Comparison of ENCODE assay signal across 15 cellular contexts in genomic region chr14:91118511-91119068, GRCh38. TPM values are rescaled to one million over a fixed set of nuclear protein-coding genes. Genes with fewer than 3 reads are reported as not detected.
DNase-seq lines count a peak whose midpoint lies in the region.
"Had no signal": no experiment of that assay in that cellular context is flagged by ENCODE, and none has a peak within 500 bp of the region (broad histone marks: within the 10 kb centered on the region; RNA-seq: fewer than 3 reads in every experiment).

No MANE protein-coding gene starts in this region.

- peaks cover 71% of the 10 kb centered on the region for H3K4me1 Mint-ChIP-seq in activated naive CD4-positive, alpha-beta T cell treated with anti-CD3 and anti-CD28 coated beads, Interleukin-2, amount 10 ng/mL, durations not matched to agents 7 days and 5 days
- peaks cover 62% of the 10 kb centered on the region for H3K4me1 Mint-ChIP-seq in activated CD4-positive, alpha-beta memory T cell treated with anti-CD3 and anti-CD28 coated beads, Interleukin-2, amount 10 ng/mL, durations not matched to agents 7 days and 5 days

- CTCF ChIA-PET in activated naive CD4-positive, alpha-beta T cell treated with anti-CD3 and anti-CD28 coated beads, Interleukin-2, amount 10 ng/mL, durations not matched to agents 7 days and 5 days (lab: Charles Lee): interaction anchor here (2.8 kb wide), 1 partner anchor 21 kb away, joined by 9 read pairs; no protein-coding TSS in a partner anchor
- CTCF ChIA-PET in activated CD4-positive, alpha-beta memory T cell treated with anti-CD3 and anti-CD28 coated beads, Interleukin-2, amount 10 ng/mL, durations not matched to agents 7 days and 5 days (lab: Charles Lee): interaction anchor here (0.8 to 1.8 kb wide), 3 partner anchors 58 to 216 kb away, joined by 3 to 5 read pairs (median 4); partner anchors contain the start of gene RPS6KA5

- no peaks in the 10 kb centered on the region for H3K27me3 Mint-ChIP-seq in activated naive CD4-positive, alpha-beta T cell treated with anti-CD3 and anti-CD28 coated beads, Interleukin-2, amount 10 ng/mL, durations not matched to agents 7 days and 5 days
- no peaks in the 10 kb centered on the region for H3K27me3 Mint-ChIP-seq in activated CD4-positive, alpha-beta memory T cell treated with anti-CD3 and anti-CD28 coated beads, Interleukin-2, amount 10 ng/mL, durations not matched to agents 7 days and 5 days

- no peak for DNase-seq in activated naive CD4-positive, alpha-beta T cell treated with anti-CD3 and anti-CD28 coated beads, Interleukin-2, amount 10 ng/mL, durations not matched to agents 7 days and 5 days
- no peak for DNase-seq in activated naive CD4-positive, alpha-beta T cell (lab: John Stamatoyannopoulos, UW)
- DNase-seq in activated CD4-positive, alpha-beta memory T cell treated with anti-CD3 and anti-CD28 coated beads, Interleukin-2, amount 10 ng/mL, durations not matched to agents 7 days and 5 days: no peak
- no peak for DNase-seq in epithelial cell of prostate (ENCODE audit: low read depth, low spot score)
- no peak for DNase-seq in NCI-H1105 treated with DMSO at 0.1 percent for 48 hours (lab: John Stamatoyannopoulos, UW)
- DNase-seq in iPS-NIHi7 (ENCODE audit: extremely low spot score): no peak
- no peak for DNase-seq in NCI-H226
- DNase-seq: activated CD4-positive, alpha-beta T cell treated with anti-CD3 and anti-CD28 coated beads for 1 hour; amniotic stem cell; Calu3; NCI-H526 treated with DMSO at 0.1 percent for 48 hours; SIG-M5; sigmoid colon had no signal

- no peak overlapping the region for H3K4me3 Mint-ChIP-seq in activated naive CD4-positive, alpha-beta T cell treated with anti-CD3 and anti-CD28 coated beads, Interleukin-2, amount 10 ng/mL, durations not matched to agents 7 days and 5 days
- no peak overlapping the region for H3K4me3 Mint-ChIP-seq in activated CD4-positive, alpha-beta memory T cell treated with anti-CD3 and anti-CD28 coated beads, Interleukin-2, amount 10 ng/mL, durations not matched to agents 7 days and 5 days

- H3K4me3 ChIP-seq in skin epidermis: no peak overlapping the region
- H3K4me3 ChIP-seq: hepatocyte, sigmoid colon had no signal

- H3K27ac Mint-ChIP-seq in activated naive CD4-positive, alpha-beta T cell treated with anti-CD3 and anti-CD28 coated beads, Interleukin-2, amount 10 ng/mL, durations not matched to agents 7 days and 5 days: peak overlapping the region; percentile 55
- peak overlapping the region; percentile 44 for H3K27ac Mint-ChIP-seq in activated CD4-positive, alpha-beta memory T cell treated with anti-CD3 and anti-CD28 coated beads, Interleukin-2, amount 10 ng/mL, durations not matched to agents 7 days and 5 days

- H3K36me3 Mint-ChIP-seq in activated naive CD4-positive, alpha-beta T cell treated with anti-CD3 and anti-CD28 coated beads, Interleukin-2, amount 10 ng/mL, durations not matched to agents 7 days and 5 days: peaks cover 62% of the 10 kb centered on the region
- H3K36me3 Mint-ChIP-seq in activated CD4-positive, alpha-beta memory T cell treated with anti-CD3 and anti-CD28 coated beads, Interleukin-2, amount 10 ng/mL, durations not matched to agents 7 days and 5 days (ENCODE audit: low read depth): peaks cover 79% of the 10 kb centered on the region

- POLR2A ChIA-PET in activated CD4-positive, alpha-beta memory T cell treated with anti-CD3 and anti-CD28 coated beads, Interleukin-2, amount 10 ng/mL, durations not matched to agents 7 days and 5 days (lab: Charles Lee): interaction anchor here (1.0 to 8.6 kb wide), 2 partner anchors 9 to 56 kb away, joined by 6 to 488 read pairs; partner anchors contain the start of gene RPS6KA5

- H3K27ac ChIP-seq in epithelial cell of prostate (peak overlapping the region; percentile 99), skin epidermis (peak overlapping the region in 13 of 21 experiments; percentile 1 to 76 (median 55))

- H3K9me3 Mint-ChIP-seq in activated naive CD4-positive, alpha-beta T cell treated with anti-CD3 and anti-CD28 coated beads, Interleukin-2, amount 10 ng/mL, durations not matched to agents 7 days and 5 days: peaks cover 6% of the 10 kb centered on the region
- H3K9me3 Mint-ChIP-seq in activated CD4-positive, alpha-beta memory T cell treated with anti-CD3 and anti-CD28 coated beads, Interleukin-2, amount 10 ng/mL, durations not matched to agents 7 days and 5 days: peaks cover 5% of the 10 kb centered on the region

RNA-seq across cellular contexts. Expression of gene DGLUCY, which starts 4.7 kb away (rescaled TPM):
- total RNA-seq in activated CD4-positive, alpha-beta memory T cell treated with anti-CD3 and anti-CD28 coated beads, Interleukin-2, amount 10 ng/mL, durations not matched to agents 7 days and 5 days: 100 to 1,000 TPM; 112 to 115 TPM

RNA-seq across cellular contexts. Expression of gene RPS6KA5, which starts 58.1 kb away (rescaled TPM):
- total RNA-seq in activated CD4-positive, alpha-beta memory T cell treated with anti-CD3 and anti-CD28 coated beads, Interleukin-2, amount 10 ng/mL, durations not matched to agents 7 days and 5 days: 10 to 100 TPM; 44.5 to 49.9 TPM
